ENCODE assay signal across 20 cellular contexts in the genomic region with DNA sequence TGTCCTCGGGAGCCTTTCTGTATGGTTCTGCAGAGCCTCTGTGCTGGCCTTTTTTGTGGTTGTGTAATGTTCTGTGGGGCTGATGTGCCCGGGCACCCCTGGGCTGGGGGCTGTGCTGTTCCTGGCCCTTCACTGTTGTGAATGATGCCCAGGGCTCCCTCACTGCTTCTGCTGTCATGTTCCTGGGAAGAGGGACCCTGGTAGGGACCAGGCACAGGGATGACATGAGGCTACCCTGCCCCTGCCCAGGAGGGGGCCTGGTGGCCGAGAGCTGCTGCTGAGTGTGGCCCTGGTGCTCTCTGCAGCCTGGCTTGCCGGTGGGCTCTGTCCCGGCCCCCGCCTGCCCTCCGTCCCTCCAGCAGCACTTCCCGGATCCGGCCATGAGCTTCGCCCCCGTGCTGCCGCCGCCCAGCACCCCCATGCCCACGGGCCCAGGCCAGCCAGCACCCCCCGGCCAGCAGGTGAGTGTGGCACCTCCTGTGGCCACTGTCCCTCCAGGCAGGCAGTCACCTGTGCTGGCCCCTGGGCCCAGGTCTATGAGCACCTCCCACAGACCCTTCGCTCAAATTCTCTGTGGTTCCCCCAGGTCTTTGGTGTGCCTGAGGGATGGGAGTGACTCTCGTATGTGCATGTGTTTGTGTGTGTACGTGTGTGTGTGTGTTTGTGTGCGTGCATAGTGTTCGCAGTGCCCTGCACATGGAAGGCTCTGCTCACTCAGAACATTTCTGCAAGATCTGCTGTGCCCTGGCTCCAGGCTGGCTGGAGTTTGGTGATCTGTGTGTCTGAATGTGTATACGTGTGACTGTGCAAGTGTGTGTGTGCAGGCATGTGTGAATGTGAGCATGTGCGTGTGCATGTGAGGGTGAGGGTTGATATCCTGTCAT.
DNase-seq lines count a peak whose midpoint lies in the region; ATAC-seq, FAIRE-seq and TF ChIP-seq lines count a peak whose summit lies in the region.
"Had no signal": no experiment of that assay in that cellular context is flagged by ENCODE, and none has a peak within 500 bp of the region (broad histone marks: within the 10 kb centered on the region; RNA-seq: fewer than 3 reads in every experiment).

No MANE protein-coding gene starts in this region.

- no peak for TF ChIP-seq EP300 in suprapubic skin (IDR thresholded peaks at IDR 0.05)

- H3K4me1 ChIP-seq in suprapubic skin (no peaks in the 10 kb centered on the region), foreskin keratinocyte (no peaks in the 10 kb centered on the region)

- no peak overlapping the region for H3K27ac Mint-ChIP-seq in mesothelial cell of epicardium
- H3K27ac Mint-ChIP-seq: effector memory CD8-positive, alpha-beta T cell had no signal

- no peaks in the 10 kb centered on the region for H3K27me3 ChIP-seq in bronchial epithelial cell (ENCODE audit: control insufficient read depth, insufficient read depth, low read length)
- H3K27me3 ChIP-seq in suprapubic skin = no peaks in the 10 kb centered on the region
- no peaks in the 10 kb centered on the region for H3K27me3 ChIP-seq in foreskin keratinocyte

- no peaks in the 10 kb centered on the region for H3K9me3 ChIP-seq in suprapubic skin
- H3K9me3 ChIP-seq: heart right ventricle had no signal

- H3K4me3 Mint-ChIP-seq in mesothelial cell of epicardium = no peak overlapping the region
- H3K4me3 Mint-ChIP-seq: CD14-positive monocyte; effector memory CD8-positive, alpha-beta T cell had no signal

- H3K9me3 Mint-ChIP-seq in mesothelial cell of epicardium = no peaks in the 10 kb centered on the region
- H3K9me3 Mint-ChIP-seq: effector memory CD8-positive, alpha-beta T cell had no signal

- no peak for ATAC-seq in foreskin keratinocyte
- ATAC-seq: effector memory CD8-positive, alpha-beta T cell had no signal

- H3K27me3 Mint-ChIP-seq in mesothelial cell of epicardium (ENCODE audit: low read depth) = no peaks in the 10 kb centered on the region

- H3K4me1 Mint-ChIP-seq in mesothelial cell of epicardium = no peaks in the 10 kb centered on the region
- H3K4me1 Mint-ChIP-seq: CD14-positive monocyte had no signal

- TF ChIP-seq POLR2A in suprapubic skin (IDR thresholded peaks at IDR 0.05) = no peak

- 83% methylated on average over 9 of the region's 22 CpGs for WGBS in suprapubic skin

- H3K36me3 ChIP-seq in bronchial epithelial cell (ENCODE audit: control insufficient read depth, insufficient read depth, low read length) (no peaks in the 10 kb centered on the region), suprapubic skin (peaks cover 10% of the 10 kb centered on the region)

- H3K36me3 Mint-ChIP-seq in mesothelial cell of epicardium = no peaks in the 10 kb centered on the region
- H3K36me3 Mint-ChIP-seq: CD14-positive monocyte had no signal

- peak; percentile 52 for FAIRE-seq in bronchial epithelial cell (lab: Jason Lieb, UNC)
- FAIRE-seq: keratinocyte had no signal

- H3K4me3 ChIP-seq in bronchial epithelial cell (ENCODE audit: low read depth, low read length) = no peak overlapping the region
- H3K4me3 ChIP-seq in suprapubic skin = no peak overlapping the region
- H3K4me3 ChIP-seq: heart right ventricle had no signal

- H3K27ac ChIP-seq in suprapubic skin (no peak overlapping the region), foreskin keratinocyte (no peak overlapping the region)
- H3K27ac ChIP-seq: heart right ventricle had no signal

- TF ChIP-seq CTCF in bronchial epithelial cell (IDR thresholded peaks at IDR 0.05; ENCODE audit: insufficient read depth, low read length, severe bottlenecking) = no peak
- TF ChIP-seq CTCF in mesothelial cell of epicardium (IDR thresholded peaks at IDR 0.05; ENCODE audit: unreplicated experiment) = no peak
- no peak for TF ChIP-seq CTCF in suprapubic skin (IDR thresholded peaks at IDR 0.05)
- TF ChIP-seq CTCF in foreskin keratinocyte (conservative IDR thresholded peaks at IDR 0.05) = no peak

- peak; percentile 1 for DNase-seq in activated T-cell treated with anti-CD3 and anti-CD28 coated beads, Interleukin-2, amount 50 U/mL, for 1 hour
- DNase-seq in activated T-cell treated with anti-CD3 and anti-CD28 coated beads, Interleukin-2, amount 50 U/mL, for 48 hours = no peak
- DNase-seq in bronchial epithelial cell (ENCODE audit: low read depth) (no peak), mesothelial cell of epicardium (ENCODE audit: low spot score in 2 of 2, unreplicated experiment in 2 of 2) (peak; percentile 16 to 32), suprapubic skin (ENCODE audit: low spot score in 2 of 2) (peak; percentile 44 to 75), foreskin keratinocyte (no peak), nucleus accumbens (lab: John Stamatoyannopoulos, UW) (no peak)
- DNase-seq in activated CD4-positive, alpha-beta T cell treated with anti-CD3 and anti-CD28 coated beads, Interleukin-2, amount 50 U/mL, for 48 hours = no peak
- DNase-seq: activated CD4-positive, alpha-beta T cell treated with anti-CD3 and anti-CD28 coated beads for 1 hour; effector memory CD8-positive, alpha-beta T cell; heart right ventricle; IMR-90; NCI-H2029 treated with DMSO at 0.1 percent for 48 hours; NCI-H524 treated with DMSO at 0.1 percent for 48 hours; occipital lobe; SIG-M5; stimulated activated CD4-positive, alpha-beta T cell treated with anti-CD3 and anti-CD28 coated beads, Interleukin-4, amount 100 ng/mL, for 24 hours; T-helper 2 cell had no signal

Comparison
In these comparisons a context has a peak if more than half of its experiments do, and no peak if none do; other contexts are left out.
1. DNase-seq: peak in activated T-cell treated with anti-CD3 and anti-CD28 coated beads, Interleukin-2, amount 50 U/mL, for 1 hour (single experiment), mesothelial cell of epicardium (2 of 2) and suprapubic skin (2 of 2); none in activated T-cell treated with anti-CD3 and anti-CD28 coated beads, Interleukin-2, amount 50 U/mL, for 48 hours (0 of 2), bronchial epithelial cell (single experiment), foreskin keratinocyte (0 of 2), activated CD4-positive, alpha-beta T cell treated with anti-CD3 and anti-CD28 coated beads, Interleukin-2, amount 50 U/mL, for 48 hours (0 of 2) and nucleus accumbens (0 of 56).